In genomic region chr20:45832619-45833018, GRCh38 we compare ENCODE assay signal across 10 cellular contexts. TPM values are rescaled to one million over a fixed set of nuclear protein-coding genes. Genes with fewer than 3 reads are reported as not detected.
A peak's percentile ranks its signal among the peaks of the same experiment; 100 is the strongest.
DNase-seq lines count a peak whose midpoint lies in the region; ATAC-seq, FAIRE-seq and TF ChIP-seq lines count a peak whose summit lies in the region.
"Had no signal": no experiment of that assay in that cellular context is flagged by ENCODE, and none has a peak within 500 bp of the region (broad histone marks: within the 10 kb centered on the region; RNA-seq: fewer than 3 reads in every experiment).

No MANE protein-coding gene starts in this region.

- no peak overlapping the region for H2BK20ac ChIP-seq in IMR-90 (ENCODE audit: low read depth, low read length)

- intact Hi-C loops in IMR-90 (cut with micrococcal nuclease): loop anchor here (10.0 kb wide), 1 partner anchor 102 kb away; the partner anchor contains the start of gene PCIF1
- intact Hi-C loops in activated T-helper 2 cell treated with anti-CD3 and anti-CD28 coated beads, Interferon-gamma antibody, Interleukin-2, Interleukin-4, amounts not matched to agents 10 μg/mL and 5 μg/mL and 100 μg/mL, durations not matched to agents 14 hours and 24 hours and 36 hours (cut with micrococcal nuclease): no loop called here
- intact Hi-C loops in kidney (cut with DNase I): no loop called here

- H3K9ac ChIP-seq in IMR-90 (ENCODE audit: low read depth, low read length) (peak overlapping the region; percentile 62; the same call in 1 of the 2 replicates), kidney (ENCODE audit: low read length in 2 of 2) (no peak overlapping the region)

- H4K8ac ChIP-seq in IMR-90 (ENCODE audit: low read depth in 2 of 2, low read length in 2 of 2): peak overlapping the region; percentile 68 to 96

- no TSS peak for BruUV-seq in IMR-90 (replicated peaks; lab: Mats Ljungman, UMichigan)

- no peaks in the 10 kb centered on the region for H3K9me3 Mint-ChIP-seq in activated T-helper 2 cell treated with anti-CD3 and anti-CD28 coated beads, Interferon-gamma antibody, Interleukin-2, Interleukin-4, amounts not matched to agents 10 μg/mL and 5 μg/mL and 100 μg/mL, durations not matched to agents 14 hours and 24 hours and 36 hours
- H3K9me3 Mint-ChIP-seq in stimulated activated effector memory CD8-positive, alpha-beta T cell treated with anti-CD3 and anti-CD28 coated beads, Interleukin-12 subunit alpha, Interleukin-12 subunit beta, amount 100 ng/mL, for 72 hours: no peaks in the 10 kb centered on the region

- ATAC-seq in IMR-90 (ENCODE audit: low read depth) (no peak), GM18907 (IDR thresholded peaks at IDR 0.05; ENCODE audit: unreplicated experiment) (no peak)
- no peak for ATAC-seq in stimulated activated effector memory CD8-positive, alpha-beta T cell treated with anti-CD3 and anti-CD28 coated beads, Interleukin-12 subunit alpha, Interleukin-12 subunit beta, amount 100 ng/mL, for 72 hours

- no peaks in the 10 kb centered on the region for H3K27me3 ChIP-seq in IMR-90 (ENCODE audit: control insufficient read depth, insufficient read depth, low read length)

- POLR2A ChIA-PET in IMR-90 (lab: Charles Lee; ENCODE audit: unreplicated experiment): no interaction called here

- peaks cover 14% of the 10 kb centered on the region for H3K27me3 Mint-ChIP-seq in activated T-helper 2 cell treated with anti-CD3 and anti-CD28 coated beads, Interferon-gamma antibody, Interleukin-2, Interleukin-4, amounts not matched to agents 10 μg/mL and 5 μg/mL and 100 μg/mL, durations not matched to agents 14 hours and 24 hours and 36 hours (ENCODE audit: low read depth)

- CTCF ChIA-PET in IMR-90 (lab: Yijun Ruan, JAX): no interaction called here

- H4K91ac ChIP-seq in IMR-90 (ENCODE audit: insufficient read depth, low read depth, low read length): peak overlapping the region; percentile 88; the same call in 1 of the 2 replicates

- no peak for TF ChIP-seq RAD21 in IMR-90 (IDR thresholded peaks at IDR 0.05; ENCODE audit: low read length)

- H3K56ac ChIP-seq in IMR-90 (ENCODE audit: extremely low read depth, insufficient read depth, low read length): no peak overlapping the region

- H3K36me3 Mint-ChIP-seq in activated T-helper 2 cell treated with anti-CD3 and anti-CD28 coated beads, Interferon-gamma antibody, Interleukin-2, Interleukin-4, amounts not matched to agents 10 μg/mL and 5 μg/mL and 100 μg/mL, durations not matched to agents 14 hours and 24 hours and 36 hours (ENCODE audit: low read depth): no peaks in the 10 kb centered on the region
- peaks cover 6% of the 10 kb centered on the region for H3K36me3 Mint-ChIP-seq in stimulated activated effector memory CD8-positive, alpha-beta T cell treated with anti-CD3 and anti-CD28 coated beads, Interleukin-12 subunit alpha, Interleukin-12 subunit beta, amount 100 ng/mL, for 72 hours

- no peak overlapping the region for H3K23ac ChIP-seq in IMR-90 (ENCODE audit: low read depth, low read length)

- H3K4me1 ChIP-seq in IMR-90 (ENCODE audit: control insufficient read depth, insufficient read depth, low read length): peaks cover 20% of the 10 kb centered on the region
- peaks cover 5 to 16% of the 10 kb centered on the region in 2 donors for H3K4me1 ChIP-seq in kidney (ENCODE audit: control insufficient read depth in 1 of 2, insufficient read depth in 1 of 2, low read depth in 1 of 2, low read length in 2 of 2)

- H3K27ac Mint-ChIP-seq in activated T-helper 2 cell treated with anti-CD3 and anti-CD28 coated beads, Interferon-gamma antibody, Interleukin-2, Interleukin-4, amounts not matched to agents 10 μg/mL and 5 μg/mL and 100 μg/mL, durations not matched to agents 14 hours and 24 hours and 36 hours: no peak overlapping the region
- no peak overlapping the region for H3K27ac Mint-ChIP-seq in stimulated activated effector memory CD8-positive, alpha-beta T cell treated with anti-CD3 and anti-CD28 coated beads, Interleukin-12 subunit alpha, Interleukin-12 subunit beta, amount 100 ng/mL, for 72 hours

- peaks cover 15 to 27% of the 10 kb centered on the region in 2 experiments for H3K79me1 ChIP-seq in IMR-90 (ENCODE audit: low read depth in 1 of 2, low read length in 2 of 2)

- H2BK5ac ChIP-seq in IMR-90 (ENCODE audit: low read depth, low read length, poor library complexity, severe bottlenecking): no peak overlapping the region

- H3K4me1 Mint-ChIP-seq in activated T-helper 2 cell treated with anti-CD3 and anti-CD28 coated beads, Interferon-gamma antibody, Interleukin-2, Interleukin-4, amounts not matched to agents 10 μg/mL and 5 μg/mL and 100 μg/mL, durations not matched to agents 14 hours and 24 hours and 36 hours (ENCODE audit: low read depth): peaks cover 15% of the 10 kb centered on the region
- H3K4me1 Mint-ChIP-seq in stimulated activated effector memory CD8-positive, alpha-beta T cell treated with anti-CD3 and anti-CD28 coated beads, Interleukin-12 subunit alpha, Interleukin-12 subunit beta, amount 100 ng/mL, for 72 hours: peaks cover 10% of the 10 kb centered on the region

- no peak overlapping the region for H2AK5ac ChIP-seq in IMR-90 (ENCODE audit: low read depth, low read length)

- no peak for TF ChIP-seq CTCF in IMR-90 (conservative IDR thresholded peaks at IDR 0.05; ENCODE audit: low read depth, low read length)
- no peak for TF ChIP-seq CTCF in kidney (IDR thresholded peaks at IDR 0.05; ENCODE audit: borderline replicate concordance, extremely low read depth, insufficient read depth)

- FAIRE-seq in kidney (lab: Jason Lieb, UNC) (no peak), GM19239 (lab: Jason Lieb, UNC) (no peak)

- in situ Hi-C loops in IMR-90 (cut with MboI; ENCODE audit: low sequenced_read_pairs): no loop called here

- peak overlapping the region; percentile 62; the same call in 1 of the 2 replicates for H3K27ac ChIP-seq in IMR-90 (ENCODE audit: insufficient read depth, low read length)
- H3K27ac ChIP-seq in kidney (ENCODE audit: low read depth in 2 of 2, low read length in 2 of 2): peak overlapping the region; percentile 75 to 95

- DNase-seq in IMR-90 (no peak), kidney (peak; percentile 17), mesenteric fat pad (ENCODE audit: low spot score) (no peak), COLO829 (ENCODE audit: low spot score) (no peak), GM19239 (ENCODE audit: insufficient read length, low spot score) (no peak)
- DNase-seq in activated T-helper 2 cell treated with anti-CD3 and anti-CD28 coated beads, Interferon-gamma antibody, Interleukin-2, Interleukin-4, amounts not matched to agents 10 μg/mL and 5 μg/mL and 100 μg/mL, durations not matched to agents 14 hours and 24 hours and 36 hours (ENCODE audit: low spot score): no peak
- DNase-seq in stimulated activated effector memory CD8-positive, alpha-beta T cell treated with anti-CD3 and anti-CD28 coated beads, Interleukin-12 subunit alpha, Interleukin-12 subunit beta, amount 100 ng/mL, for 72 hours (ENCODE audit: low spot score in 2 of 2): no peak
- DNase-seq: NCI-H345 had no signal

- H3K4me3 ChIP-seq in IMR-90 (ENCODE audit: insufficient read depth, low read depth, low read length) (no peak overlapping the region), kidney (ENCODE audit: low read length in 2 of 2) (no peak overlapping the region)

- 100% methylated on average over 1 of the region's 4 CpGs; no CpG with 5 or more reads in 1 of the 2 experiments for WGBS in IMR-90 (ENCODE audit: extremely low coverage in 2 of 2, insufficient read length in 1 of 2), 2 experiments

- H3K14ac ChIP-seq in IMR-90 (replicated peaks; ENCODE audit: low read depth, low read length): no peak overlapping the region; the same call in 1 of the 2 replicates

- H2BK120ac ChIP-seq in IMR-90 (ENCODE audit: low read depth, low read length): no peak overlapping the region

- peak overlapping the region; percentile 7 for H2AK9ac ChIP-seq in IMR-90 (replicated peaks; ENCODE audit: low read depth, low read length, poor library complexity)

- H3K36me3 ChIP-seq in IMR-90 (ENCODE audit: control insufficient read depth, insufficient read depth, low read length) (peaks cover 9% of the 10 kb centered on the region), kidney (ENCODE audit: control insufficient read depth in 1 of 2, insufficient read depth in 2 of 2, low read length in 2 of 2) (peaks cover 0 to 8% of the 10 kb centered on the region in 2 donors)

- H3K4me3 Mint-ChIP-seq in activated T-helper 2 cell treated with anti-CD3 and anti-CD28 coated beads, Interferon-gamma antibody, Interleukin-2, Interleukin-4, amounts not matched to agents 10 μg/mL and 5 μg/mL and 100 μg/mL, durations not matched to agents 14 hours and 24 hours and 36 hours (ENCODE audit: low read depth): peak overlapping the region; percentile 81
- H3K4me3 Mint-ChIP-seq in stimulated activated effector memory CD8-positive, alpha-beta T cell treated with anti-CD3 and anti-CD28 coated beads, Interleukin-12 subunit alpha, Interleukin-12 subunit beta, amount 100 ng/mL, for 72 hours: peak overlapping the region; percentile 66

- no peak for TF ChIP-seq POLR2A in IMR-90 (IDR thresholded peaks at IDR 0.05; ENCODE audit: low read depth, low read length)

- H3K4me2 ChIP-seq in IMR-90 (ENCODE audit: low read depth, low read length): peak overlapping the region; percentile 75; the same call in 1 of the 2 replicates

- peak overlapping the region; percentile 67; the same call in 1 of the 2 replicates for H3K18ac ChIP-seq in IMR-90 (ENCODE audit: low read depth, low read length)

- peak overlapping the region; percentile 81; the same call in 1 of the 2 replicates for H3K4ac ChIP-seq in IMR-90 (ENCODE audit: low read depth, low read length)

- H3K9me3 ChIP-seq in IMR-90 (ENCODE audit: control insufficient read depth, insufficient read depth, low read length): no peaks in the 10 kb centered on the region
- H3K9me3 ChIP-seq in kidney (ENCODE audit: control insufficient read depth in 1 of 2, low read length in 2 of 2): no peaks in the 10 kb centered on the region

- dilution Hi-C loops in IMR-90 (cut with HindIII; ENCODE audit: low sequenced_read_pairs, unreplicated experiment): no loop called here

- H2BK15ac ChIP-seq in IMR-90 (ENCODE audit: low read depth, low read length): peak overlapping the region; percentile 3; the same call in 1 of the 3 replicates

- peak overlapping the region; percentile 78; the same call in 1 of the 2 replicates for H4K5ac ChIP-seq in IMR-90 (ENCODE audit: low read depth, low read length)

- H3K9me1 ChIP-seq in IMR-90 (ENCODE audit: insufficient read depth, low read length): peaks cover 17% of the 10 kb centered on the region

- no peaks in the 10 kb centered on the region for H4K20me1 ChIP-seq in IMR-90 (ENCODE audit: insufficient read depth, low read length)

- H2AFZ ChIP-seq in IMR-90 (replicated peaks; ENCODE audit: low read length, poor library complexity): no peak overlapping the region

RNA-seq across cellular contexts. Expression of gene SNX21, which starts 1.0 kb away (rescaled TPM):
- 10.0 and 11.1 TPM in 2 replicates for total RNA-seq in IMR-90 (2012; rRNA removed)
- polyA plus RNA-seq in IMR-90 (2012; rRNA removed): 17.9 and 19.2 TPM in 2 replicates
- polyA plus RNA-seq in IMR-90 (2012; cell fraction: cytosol; rRNA removed): 29.5 and 31.6 TPM in 2 replicates
- 25.5 and 46.9 TPM in 2 replicates for polyA plus RNA-seq in IMR-90 (2012; cell fraction: nucleus; rRNA removed; ENCODE audit: low replicate concordance)
- total RNA-seq in activated T-helper 2 cell treated with anti-CD3 and anti-CD28 coated beads, Interferon-gamma antibody, Interleukin-2, Interleukin-4, amounts not matched to agents 10 μg/mL and 5 μg/mL and 100 μg/mL, durations not matched to agents 14 hours and 24 hours and 36 hours: 1.5 and 2.0 TPM in 2 replicates
- 23.2 TPM for total RNA-seq in kidney
- polyA plus RNA-seq in kidney (ENCODE audit: insufficient read depth, low read depth, low replicate concordance): 35.6 TPM
- total RNA-seq in mesenteric fat pad: 46.7 TPM

RNA-seq across cellular contexts. Expression of gene TNNC2, which starts 5.5 kb away (rescaled TPM):
- total RNA-seq in IMR-90 (2012; rRNA removed) (0.28 TPM in 1 of 2 replicates, not detected in the other), kidney (not detected), mesenteric fat pad (0.74 TPM)
- polyA plus RNA-seq in IMR-90 (2012; rRNA removed) (0.46 and 0.53 TPM in 2 replicates), kidney (ENCODE audit: insufficient read depth, low read depth, low replicate concordance) (1.9 TPM)
- polyA plus RNA-seq in IMR-90 (2012; cell fraction: cytosol; rRNA removed): 0.31 and 0.44 TPM in 2 replicates
- 1.8 and 4.5 TPM in 2 replicates for polyA plus RNA-seq in IMR-90 (2012; cell fraction: nucleus; rRNA removed; ENCODE audit: low replicate concordance)
- 0.28 TPM in 1 of 2 replicates, not detected in the other for total RNA-seq in activated T-helper 2 cell treated with anti-CD3 and anti-CD28 coated beads, Interferon-gamma antibody, Interleukin-2, Interleukin-4, amounts not matched to agents 10 μg/mL and 5 μg/mL and 100 μg/mL, durations not matched to agents 14 hours and 24 hours and 36 hours
- total RNA-seq: T-helper 2 cell treated with Interferon-gamma antibody and Interleukin-4, amounts not matched to agents 100 ng/mL and 5 ng/mL, for 36 hours had no signal

RNA-seq across cellular contexts. Expression of gene UBE2C, which starts 20.2 kb away (rescaled TPM):
- total RNA-seq in IMR-90 (2012; rRNA removed): 43.4 and 43.6 TPM in 2 replicates
- polyA plus RNA-seq in IMR-90 (2012; rRNA removed): 120 and 124 TPM in 2 replicates
- 90.8 and 151 TPM in 2 replicates for polyA plus RNA-seq in IMR-90 (2012; cell fraction: cytosol; rRNA removed)
- polyA plus RNA-seq in IMR-90 (2012; cell fraction: nucleus; rRNA removed; ENCODE audit: low replicate concordance): 24.4 and 32.9 TPM in 2 replicates
- 142 and 145 TPM in 2 replicates for total RNA-seq in activated T-helper 2 cell treated with anti-CD3 and anti-CD28 coated beads, Interferon-gamma antibody, Interleukin-2, Interleukin-4, amounts not matched to agents 10 μg/mL and 5 μg/mL and 100 μg/mL, durations not matched to agents 14 hours and 24 hours and 36 hours
- total RNA-seq in kidney: 2.4 TPM
- 2.0 TPM for polyA plus RNA-seq in kidney (ENCODE audit: insufficient read depth, low read depth, low replicate concordance)
- total RNA-seq in mesenteric fat pad: not detected

RNA-seq across cellular contexts. Expression of gene ACOT8, which starts 24.6 kb away (rescaled TPM):
- total RNA-seq in IMR-90 (2012; rRNA removed) (27.8 and 29.8 TPM in 2 replicates), kidney (22.1 TPM), mesenteric fat pad (14.9 TPM)
- polyA plus RNA-seq in IMR-90 (2012; rRNA removed) (47.5 and 54.3 TPM in 2 replicates), kidney (ENCODE audit: insufficient read depth, low read depth, low replicate concordance) (71.0 TPM)
- polyA plus RNA-seq in IMR-90 (2012; cell fraction: cytosol; rRNA removed): 52.2 and 67.2 TPM in 2 replicates
- polyA plus RNA-seq in IMR-90 (2012; cell fraction: nucleus; rRNA removed; ENCODE audit: low replicate concordance): 51.7 and 74.1 TPM in 2 replicates
- total RNA-seq in activated T-helper 2 cell treated with anti-CD3 and anti-CD28 coated beads, Interferon-gamma antibody, Interleukin-2, Interleukin-4, amounts not matched to agents 10 μg/mL and 5 μg/mL and 100 μg/mL, durations not matched to agents 14 hours and 24 hours and 36 hours: 28.0 and 29.1 TPM in 2 replicates

RNA-seq across cellular contexts. Expression of gene ZSWIM3, which starts 24.8 kb away (rescaled TPM):
- total RNA-seq in IMR-90 (2012; rRNA removed) (8.1 and 8.6 TPM in 2 replicates), kidney (3.2 TPM), mesenteric fat pad (2.2 TPM)
- polyA plus RNA-seq in IMR-90 (2012; rRNA removed) (2.8 and 3.3 TPM in 2 replicates), kidney (ENCODE audit: insufficient read depth, low read depth, low replicate concordance) (2.6 TPM)
- 1.6 and 2.3 TPM in 2 replicates for polyA plus RNA-seq in IMR-90 (2012; cell fraction: cytosol; rRNA removed)
- 3.4 and 3.5 TPM in 2 replicates for polyA plus RNA-seq in IMR-90 (2012; cell fraction: nucleus; rRNA removed; ENCODE audit: low replicate concordance)
- 6.2 and 6.3 TPM in 2 replicates for total RNA-seq in activated T-helper 2 cell treated with anti-CD3 and anti-CD28 coated beads, Interferon-gamma antibody, Interleukin-2, Interleukin-4, amounts not matched to agents 10 μg/mL and 5 μg/mL and 100 μg/mL, durations not matched to agents 14 hours and 24 hours and 36 hours

Comparison
In these comparisons a context has a peak if more than half of its experiments do, and no peak if none do; other contexts are left out.
1. RNA of gene UBE2C, which starts 20.2 kb away (total RNA-seq): 142 to 145 TPM in activated T-helper 2 cell treated with anti-CD3 and anti-CD28 coated beads, Interferon-gamma antibody, Interleukin-2, Interleukin-4, amounts not matched to agents 10 μg/mL and 5 μg/mL and 100 μg/mL, durations not matched to agents 14 hours and 24 hours and 36 hours and 43.4 to 43.6 TPM in IMR-90; 2.4 TPM in kidney (single experiment) and not detected in mesenteric fat pad (single experiment); every median in the first group is over 10 times any median in the second.